20 cellular contexts compared by ENCODE assay signal in genomic region chr2:240629968-240630770, GRCh38. TPM values are rescaled to one million over a fixed set of nuclear protein-coding genes. Genes with fewer than 3 reads are reported as not detected.
A peak's percentile ranks its signal among the peaks of the same experiment; 100 is the strongest.
DNase-seq lines count a peak whose midpoint lies in the region; ATAC-seq and TF ChIP-seq lines count a peak whose summit lies in the region.
"Had no signal": no experiment of that assay in that cellular context is flagged by ENCODE, and none has a peak within 500 bp of the region (broad histone marks: within the 10 kb centered on the region; RNA-seq: fewer than 3 reads in every experiment).

No MANE protein-coding gene starts in this region.

- no peak for TF ChIP-seq POLR2A in ovary (IDR thresholded peaks at IDR 0.05)

- intact Hi-C loops in ovary (cut with DNase I), result loop anchor here in 1 of 4 donors (10.0 kb wide), 1 partner anchor 525 kb away; no protein-coding TSS in a partner anchor

- no peak overlapping the region for H3K27ac ChIP-seq in ovary
- H3K27ac ChIP-seq: KMS-11, testis had no signal

- WGBS in ovary, 3 donors, result 93 to 95% (median 95%) methylated on average over 45 to 50 of the region's 50 CpGs

- H3K36me3 ChIP-seq in ovary, result no peaks in the 10 kb centered on the region

- no peak for ATAC-seq in GM21737 (IDR thresholded peaks at IDR 0.05; ENCODE audit: unreplicated experiment)

- TF ChIP-seq CTCF in ovary (IDR thresholded peaks at IDR 0.05), result no peak

- DNase-seq in 8988T, result peak; percentile 14
- DNase-seq in D341Med (ENCODE audit: low spot score), result peak; percentile 17
- peak; percentile 45 for DNase-seq in islet precursor cell
- DNase-seq in ovary, result peak in 3 of 5 donors; percentile 9 to 24 (median 14)
- DNase-seq in inferior parietal cortex (ENCODE audit: extremely low spot score), result no peak
- no peak for DNase-seq in AG20443 (ENCODE audit: low spot score)
- DNase-seq: activated naive CD4-positive, alpha-beta T cell treated with anti-CD3 and anti-CD28 coated beads for 36 hours; COR-L47; EL; mesendoderm; NCI-H1930; NCI-H226; NCI-H82; nephron progenitor cell; testis had no signal

- no peak overlapping the region for H3K4me3 ChIP-seq in ovary
- H3K4me3 ChIP-seq: GM23338, testis had no signal

- no peaks in the 10 kb centered on the region for H3K27me3 ChIP-seq in ovary
- H3K27me3 ChIP-seq: testis had no signal

- no peaks in the 10 kb centered on the region for H3K4me1 ChIP-seq in ovary (ENCODE audit: insufficient read depth)

- TF ChIP-seq EP300 in ovary (IDR thresholded peaks at IDR 0.05), result no peak

- no peaks in the 10 kb centered on the region for H3K9me3 ChIP-seq in ovary
- H3K9me3 ChIP-seq: testis had no signal

RNA-seq across cellular contexts. Expression of gene GPR35, which starts 4.9 kb away (rescaled TPM):
- total RNA-seq in ovary, result 1 to 10 TPM; 2.1 to 4.2 (median 2.5) TPM
- 1 to 10 TPM in 1 of 2 donors, under 1 TPM in 1; 0.27 to 2.2 TPM for polyA plus RNA-seq in ovary
- total RNA-seq: GM23338 had no signal
- polyA plus RNA-seq: fibroblast of lung, GM23338 had no signal

RNA-seq across cellular contexts. Expression of gene CAPN10, which starts 43.6 kb away (rescaled TPM):
- 10 to 100 TPM; 15.5 to 34.3 (median 26.8) TPM for total RNA-seq in ovary
- 10 to 100 TPM in 1 of 2 donors, 1 to 10 TPM in 1; 2.2 to 21.7 TPM for polyA plus RNA-seq in ovary

RNA-seq across cellular contexts. Expression of gene AQP12B, which starts 52.5 kb away (rescaled TPM):
- total RNA-seq in ovary, result under 1 TPM in 2 of 7 donors, not detected in 5; 0.18 to 0.36 TPM
- not detected for polyA plus RNA-seq in ovary
- total RNA-seq: activated naive CD4-positive, alpha-beta T cell treated with anti-CD3 and anti-CD28 coated beads for 36 hours; aorta; fibroblast of lung; GM23338; testis had no signal
- polyA plus RNA-seq: fibroblast of lung, GM23338 had no signal

Comparison
In these comparisons a context has a peak if more than half of its experiments do, and no peak if none do; other contexts are left out.
1. DNase-seq: peak in 8988T (single experiment), D341Med (single experiment), islet precursor cell (single experiment) and ovary (3 of 5); none in inferior parietal cortex (single experiment) and AG20443 (single experiment).